In the genomic region with DNA sequence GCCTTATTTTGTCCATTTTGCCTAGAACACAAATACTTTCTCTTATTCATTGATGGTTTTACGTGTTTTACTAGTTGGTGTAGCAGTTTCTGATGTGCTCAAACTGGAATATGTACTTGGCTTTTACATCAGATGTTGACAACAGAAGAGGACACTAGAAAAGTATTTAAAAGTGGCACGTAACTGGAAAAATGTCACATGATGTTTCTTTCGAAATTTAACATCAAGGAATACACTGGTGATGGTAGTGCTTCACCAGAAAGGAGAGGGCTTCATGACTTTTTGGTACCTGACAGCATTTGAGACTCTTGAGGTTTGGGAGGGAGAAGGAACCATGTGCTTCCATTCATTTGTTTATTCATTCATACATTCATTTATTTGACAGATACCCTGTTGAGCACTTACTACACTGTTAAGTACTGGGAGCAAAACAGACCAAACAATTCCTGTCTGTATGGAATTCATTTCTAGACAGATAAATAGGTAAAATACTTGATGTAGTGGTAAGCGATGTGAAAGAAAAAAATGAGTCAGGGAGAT, we compare ENCODE assay signal across 8 cellular contexts. TPM values are rescaled to one million over a fixed set of nuclear protein-coding genes. Genes with fewer than 3 reads are reported as not detected.
A peak's percentile ranks its signal among the peaks of the same experiment; 100 is the strongest.
DNase-seq lines count a peak whose midpoint lies in the region; ATAC-seq and TF ChIP-seq lines count a peak whose summit lies in the region.

No MANE protein-coding gene starts in this region.

- TF ChIP-seq CTCF in cardiac muscle cell (IDR thresholded peaks at IDR 0.05; ENCODE audit: low read depth, low read length), result no peak
- TF ChIP-seq CTCF in ascending aorta (IDR thresholded peaks at IDR 0.05), result no peak
- no peak for TF ChIP-seq CTCF in liver (IDR thresholded peaks at IDR 0.05; ENCODE audit: low read depth, low read length, missing input control)
- TF ChIP-seq CTCF in transverse colon (IDR thresholded peaks at IDR 0.05), result no peak
- no peak for TF ChIP-seq CTCF in lower leg skin (IDR thresholded peaks at IDR 0.05)

- TF ChIP-seq POLR2A in transverse colon (IDR thresholded peaks at IDR 0.05) (no peak), lower leg skin (IDR thresholded peaks at IDR 0.05) (no peak)

- H3K27ac ChIP-seq in cardiac muscle cell (peak overlapping the region; percentile 99), ascending aorta (peak overlapping the region in 1 of 2 donors; percentile 93), liver (ENCODE audit: low read depth in 1 of 2, low read length in 2 of 2) (peak overlapping the region; percentile 37 to 96), transverse colon (peak overlapping the region in 3 of 4 donors; percentile 92 to 98 (median 93))

- H3K9ac ChIP-seq in liver (ENCODE audit: low read depth in 1 of 2, low read length in 2 of 2), result peak overlapping the region; percentile 81 to 98

- in situ Hi-C loops in transverse colon (cut with MboI; ENCODE audit: low pct_ligation_motif_present in 1 of 4, low pct_unique_long_range_greater_than_20kb in 1 of 4, low sequenced_read_pairs in 3 of 4), result no loop called here

- no peak for TF ChIP-seq RAD21 in liver (IDR thresholded peaks at IDR 0.05)

- H3K9me3 ChIP-seq in cardiac muscle cell (ENCODE audit: low read depth) (no peaks in the 10 kb centered on the region), ascending aorta (no peaks in the 10 kb centered on the region), liver (ENCODE audit: control insufficient read depth in 4 of 4, low read length in 3 of 4) (no peaks in the 10 kb centered on the region), transverse colon (no peaks in the 10 kb centered on the region)

- peak in 1 of 2 donors; percentile 10 for DNase-seq in cardiac muscle cell (ENCODE audit: low read depth in 1 of 2, low spot score in 1 of 2)
- no peak for DNase-seq in cardiac septum (ENCODE audit: low spot score)
- DNase-seq in ascending aorta (ENCODE audit: low spot score in 2 of 2), result no peak
- DNase-seq in transverse colon, result no peak
- no peak for DNase-seq in COR-L47 (lab: John Stamatoyannopoulos, UW)
- DNase-seq in lower leg skin (ENCODE audit: low spot score in 2 of 2), result no peak

- no peak for TF ChIP-seq EP300 in transverse colon (IDR thresholded peaks at IDR 0.05; ENCODE audit: low read depth)

- intact Hi-C loops in cardiac septum (cut with DNase I) (loop anchor here (5.0 to 10.0 kb wide), 2 partner anchors 66 to 356 kb away; a partner anchor contains a TSS), ascending aorta (cut with DNase I) (no loop called here), transverse colon (cut with DNase I; ENCODE audit: low total_unique reads) (no loop called here), lower leg skin (cut with DNase I; ENCODE audit: low total_unique reads) (no loop called here)

- 44% methylated on average over 4 of the region's 4 CpGs for WGBS in liver
- 56 to 60% methylated on average over 2 to 4 of the region's 4 CpGs for WGBS in transverse colon (ENCODE audit: low coverage in 1 of 2), 2 donors
- 39 to 45% methylated on average over 4 of the region's 4 CpGs for WGBS in lower leg skin, 2 donors

- H3K36me3 ChIP-seq in cardiac muscle cell (no peaks in the 10 kb centered on the region), ascending aorta (peaks cover 0 to 5% of the 10 kb centered on the region in 2 donors), liver (ENCODE audit: control insufficient read depth in 4 of 4, insufficient read depth in 3 of 4, low read depth in 1 of 4, low read length in 3 of 4) (peaks cover 0 to 2% (median 0%) of the 10 kb centered on the region in 4 donors), transverse colon (peaks cover 0 to 6% (median 0%) of the 10 kb centered on the region in 4 donors)

- no peak for ATAC-seq in GM19452 (IDR thresholded peaks at IDR 0.05; ENCODE audit: unreplicated experiment)

- H3K27me3 ChIP-seq in cardiac muscle cell, result no peaks in the 10 kb centered on the region
- H3K27me3 ChIP-seq in ascending aorta, result no peaks in the 10 kb centered on the region
- H3K27me3 ChIP-seq in liver (ENCODE audit: control insufficient read depth in 4 of 4, insufficient read depth in 4 of 4, low read length in 3 of 4), result no peaks in the 10 kb centered on the region
- no peaks in the 10 kb centered on the region for H3K27me3 ChIP-seq in transverse colon

- H3K4me3 ChIP-seq in cardiac muscle cell, result peak overlapping the region; percentile 82
- peak overlapping the region; percentile 83 to 98 for H3K4me3 ChIP-seq in ascending aorta
- H3K4me3 ChIP-seq in liver (ENCODE audit: low read depth in 1 of 3, low read length in 3 of 3), result peak overlapping the region in 2 of 3 donors; percentile 74 to 89
- H3K4me3 ChIP-seq in transverse colon, result peak overlapping the region in 2 of 4 donors; percentile 77 to 95
- no peak overlapping the region for H3K4me3 ChIP-seq in lower leg skin (ENCODE audit: low read depth, poor library complexity, severe bottlenecking)

- H3K4me1 ChIP-seq in cardiac muscle cell (ENCODE audit: low read depth) (peaks cover 20% of the 10 kb centered on the region), ascending aorta (peaks cover 7 to 25% of the 10 kb centered on the region in 2 donors), liver (ENCODE audit: control insufficient read depth in 4 of 4, insufficient read depth in 4 of 4, low read length in 3 of 4) (peaks cover 8 to 32% (median 17%) of the 10 kb centered on the region in 4 donors), transverse colon (peaks cover 19 to 57% (median 31%) of the 10 kb centered on the region in 4 donors)

TF ChIP-seq in liver, 16 proteins besides CTCF, POLR2A, EP300 and RAD21:
- no peak for TF ChIP-seq FOXA2 (IDR thresholded peaks at IDR 0.05)
- TF ChIP-seq, protein P1, sequence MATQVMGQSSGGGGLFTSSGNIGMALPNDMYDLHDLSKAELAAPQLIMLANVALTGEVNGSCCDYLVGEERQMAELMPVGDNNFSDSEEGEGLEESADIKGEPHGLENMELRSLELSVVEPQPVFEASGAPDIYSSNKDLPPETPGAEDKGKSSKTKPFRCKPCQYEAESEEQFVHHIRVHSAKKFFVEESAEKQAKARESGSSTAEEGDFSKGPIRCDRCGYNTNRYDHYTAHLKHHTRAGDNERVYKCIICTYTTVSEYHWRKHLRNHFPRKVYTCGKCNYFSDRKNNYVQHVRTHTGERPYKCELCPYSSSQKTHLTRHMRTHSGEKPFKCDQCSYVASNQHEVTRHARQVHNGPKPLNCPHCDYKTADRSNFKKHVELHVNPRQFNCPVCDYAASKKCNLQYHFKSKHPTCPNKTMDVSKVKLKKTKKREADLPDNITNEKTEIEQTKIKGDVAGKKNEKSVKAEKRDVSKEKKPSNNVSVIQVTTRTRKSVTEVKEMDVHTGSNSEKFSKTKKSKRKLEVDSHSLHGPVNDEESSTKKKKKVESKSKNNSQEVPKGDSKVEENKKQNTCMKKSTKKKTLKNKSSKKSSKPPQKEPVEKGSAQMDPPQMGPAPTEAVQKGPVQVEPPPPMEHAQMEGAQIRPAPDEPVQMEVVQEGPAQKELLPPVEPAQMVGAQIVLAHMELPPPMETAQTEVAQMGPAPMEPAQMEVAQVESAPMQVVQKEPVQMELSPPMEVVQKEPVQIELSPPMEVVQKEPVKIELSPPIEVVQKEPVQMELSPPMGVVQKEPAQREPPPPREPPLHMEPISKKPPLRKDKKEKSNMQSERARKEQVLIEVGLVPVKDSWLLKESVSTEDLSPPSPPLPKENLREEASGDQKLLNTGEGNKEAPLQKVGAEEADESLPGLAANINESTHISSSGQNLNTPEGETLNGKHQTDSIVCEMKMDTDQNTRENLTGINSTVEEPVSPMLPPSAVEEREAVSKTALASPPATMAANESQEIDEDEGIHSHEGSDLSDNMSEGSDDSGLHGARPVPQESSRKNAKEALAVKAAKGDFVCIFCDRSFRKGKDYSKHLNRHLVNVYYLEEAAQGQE (IDR thresholded peaks at IDR 0.05), result peak; percentile 41

RNA-seq across cellular contexts. Expression of a gene that starts 1.5 kb away (rescaled TPM):
- 34.7 and 52.1 TPM in 2 replicates for total RNA-seq in cardiac muscle cell
- polyA plus RNA-seq in cardiac muscle cell, result 36.9 and 37.2 TPM in 2 replicates
- 62.5 TPM for total RNA-seq in cardiac septum
- total RNA-seq in ascending aorta, result 27.5 TPM
- 10 to 100 TPM; 35.3 to 50.5 TPM for total RNA-seq in liver
- polyA plus RNA-seq in liver, result 10 to 100 TPM; 10.6 to 18.2 TPM
- total RNA-seq in transverse colon, result 100 to 1,000 TPM in 1 of 4 donors, 10 to 100 TPM in 3; 40.8 to 146 (median 76.0) TPM
- total RNA-seq in lower leg skin, result 10 to 100 TPM; 57.7 to 78.4 (median 72.5) TPM
